In genomic region chr5:172243302-172243701, GRCh38 we compare ENCODE assay signal across 23 cellular contexts. TPM values are rescaled to one million over a fixed set of nuclear protein-coding genes. Genes with fewer than 3 reads are reported as not detected.
DNase-seq lines count a peak whose midpoint lies in the region; ATAC-seq and TF ChIP-seq lines count a peak whose summit lies in the region.
"Had no signal": no experiment of that assay in that cellular context is flagged by ENCODE, and none has a peak within 500 bp of the region (broad histone marks: within the 10 kb centered on the region; RNA-seq: fewer than 3 reads in every experiment).

No MANE protein-coding gene starts in this region.

- no peak overlapping the region for H3K4me3 Mint-ChIP-seq in activated CD8-positive, alpha-beta T cell treated with anti-CD3 and anti-CD28 coated beads for 36 hours
- H3K4me3 Mint-ChIP-seq in activated CD8-positive, alpha-beta T cell treated with anti-CD3 and anti-CD28 coated beads, Interleukin-2, amount 10 ng/mL, durations not matched to agents 7 days and 5 days: no peak overlapping the region
- no peak overlapping the region for H3K4me3 Mint-ChIP-seq in activated naive CD8-positive, alpha-beta T cell treated with anti-CD3 and anti-CD28 coated beads, Interleukin-2, amount 50 U/mL, for 24 hours
- no peak overlapping the region for H3K4me3 Mint-ChIP-seq in activated T-cell treated with anti-CD3 and anti-CD28 coated beads, Interleukin-2, amount 50 U/mL, for 24 hours
- H3K4me3 Mint-ChIP-seq: CD4-positive, alpha-beta memory T cell; GM23338; H9 had no signal

- POLR2A ChIA-PET in activated CD8-positive, alpha-beta T cell treated with anti-CD3 and anti-CD28 coated beads for 36 hours (lab: Charles Lee): interaction anchor here (2.2 kb wide), 1 partner anchor 8 kb away, joined by 5 read pairs; no protein-coding TSS in a partner anchor
- POLR2A ChIA-PET in activated CD8-positive, alpha-beta T cell treated with anti-CD3 and anti-CD28 coated beads, Interleukin-2, amount 10 ng/mL, durations not matched to agents 7 days and 5 days (lab: Charles Lee): no interaction called here

- no peak for TF ChIP-seq CTCF in activated CD8-positive, alpha-beta T cell treated with anti-CD3 and anti-CD28 coated beads for 36 hours (IDR thresholded peaks at IDR 0.05)

- intact Hi-C loops in activated CD8-positive, alpha-beta T cell treated with anti-CD3 and anti-CD28 coated beads for 36 hours (cut with micrococcal nuclease): no loop called here

- H3K36me3 Mint-ChIP-seq in activated CD8-positive, alpha-beta T cell treated with anti-CD3 and anti-CD28 coated beads for 36 hours (ENCODE audit: low read depth): peaks cover 6% of the 10 kb centered on the region
- H3K36me3 Mint-ChIP-seq in activated CD8-positive, alpha-beta T cell treated with anti-CD3 and anti-CD28 coated beads, Interleukin-2, amount 10 ng/mL, durations not matched to agents 7 days and 5 days (ENCODE audit: low read depth): peaks cover 21% of the 10 kb centered on the region
- H3K36me3 Mint-ChIP-seq in activated naive CD8-positive, alpha-beta T cell treated with anti-CD3 and anti-CD28 coated beads, Interleukin-2, amount 50 U/mL, for 24 hours (ENCODE audit: low read depth): peaks cover 8% of the 10 kb centered on the region
- peaks cover 4% of the 10 kb centered on the region for H3K36me3 Mint-ChIP-seq in activated T-cell treated with anti-CD3 and anti-CD28 coated beads, Interleukin-2, amount 50 U/mL, for 24 hours (ENCODE audit: low read depth)

- peak; percentile 61 for DNase-seq in activated CD8-positive, alpha-beta T cell treated with anti-CD3 and anti-CD28 coated beads for 36 hours
- no peak for DNase-seq in activated CD8-positive, alpha-beta T cell treated with anti-CD3 and anti-CD28 coated beads, Interleukin-2, amount 10 ng/mL, durations not matched to agents 7 days and 5 days
- peak; percentile 17 for DNase-seq in stimulated activated CD4-positive, alpha-beta T cell treated with anti-CD3 and anti-CD28 coated beads, Interleukin-4, amount 100 ng/mL, for 24 hours
- no peak for DNase-seq in stimulated activated CD4-positive, alpha-beta T cell treated with anti-CD3 and anti-CD28 coated beads, Interleukin-4, amount 100 ng/mL, for 4 hours
- DNase-seq in activated naive CD8-positive, alpha-beta T cell treated with anti-CD3 and anti-CD28 coated beads, Interleukin-2, amount 50 U/mL, for 24 hours: peak; percentile 27
- no peak for DNase-seq in activated T-cell treated with anti-CD3 and anti-CD28 coated beads, Interleukin-2, amount 50 U/mL, for 24 hours
- DNase-seq: C1 segment of cervical spinal cord; CD4-positive, alpha-beta memory T cell; COR-L47; H9; NCI-H1048; NCI-H1417; NCI-H1694; NCI-H2029 treated with DMSO at 0.1 percent for 48 hours; NCI-H446 treated with DMSO at 0.1 percent for 48 hours; NCI-H526; NCI-H82; NK-92 treated with Interleukin-12 subunit alpha and Interleukin-12 subunit beta, amount 100 ng/mL, for 24 hours; PC-3 had no signal

- H3K4me1 Mint-ChIP-seq in activated CD8-positive, alpha-beta T cell treated with anti-CD3 and anti-CD28 coated beads for 36 hours (ENCODE audit: low read depth): peaks cover 24% of the 10 kb centered on the region
- H3K4me1 Mint-ChIP-seq in activated CD8-positive, alpha-beta T cell treated with anti-CD3 and anti-CD28 coated beads, Interleukin-2, amount 10 ng/mL, durations not matched to agents 7 days and 5 days (ENCODE audit: low read depth): peaks cover 14% of the 10 kb centered on the region
- peaks cover 22% of the 10 kb centered on the region for H3K4me1 Mint-ChIP-seq in activated naive CD8-positive, alpha-beta T cell treated with anti-CD3 and anti-CD28 coated beads, Interleukin-2, amount 50 U/mL, for 24 hours
- peaks cover 19% of the 10 kb centered on the region for H3K4me1 Mint-ChIP-seq in activated T-cell treated with anti-CD3 and anti-CD28 coated beads, Interleukin-2, amount 50 U/mL, for 24 hours (ENCODE audit: low read depth)

- peak; percentile 39 for ATAC-seq in activated CD8-positive, alpha-beta T cell treated with anti-CD3 and anti-CD28 coated beads for 36 hours
- no peak for ATAC-seq in activated CD8-positive, alpha-beta T cell treated with anti-CD3 and anti-CD28 coated beads, Interleukin-2, amount 10 ng/mL, durations not matched to agents 7 days and 5 days
- no peak for ATAC-seq in activated naive CD8-positive, alpha-beta T cell treated with anti-CD3 and anti-CD28 coated beads, Interleukin-2, amount 50 U/mL, for 24 hours
- no peak for ATAC-seq in GM21723 (IDR thresholded peaks at IDR 0.05; ENCODE audit: unreplicated experiment)
- ATAC-seq: A549, GM23338, PC-3 had no signal

- H3K27ac Mint-ChIP-seq in activated CD8-positive, alpha-beta T cell treated with anti-CD3 and anti-CD28 coated beads for 36 hours: no peak overlapping the region
- H3K27ac Mint-ChIP-seq in activated CD8-positive, alpha-beta T cell treated with anti-CD3 and anti-CD28 coated beads, Interleukin-2, amount 10 ng/mL, durations not matched to agents 7 days and 5 days: no peak overlapping the region
- no peak overlapping the region for H3K27ac Mint-ChIP-seq in activated naive CD8-positive, alpha-beta T cell treated with anti-CD3 and anti-CD28 coated beads, Interleukin-2, amount 50 U/mL, for 24 hours
- H3K27ac Mint-ChIP-seq in activated T-cell treated with anti-CD3 and anti-CD28 coated beads, Interleukin-2, amount 50 U/mL, for 24 hours: no peak overlapping the region
- H3K27ac Mint-ChIP-seq: CD4-positive, alpha-beta memory T cell; GM23338; H9 had no signal

- peaks cover 1% of the 10 kb centered on the region for H3K9me3 Mint-ChIP-seq in activated CD8-positive, alpha-beta T cell treated with anti-CD3 and anti-CD28 coated beads for 36 hours
- no peaks in the 10 kb centered on the region for H3K9me3 Mint-ChIP-seq in activated CD8-positive, alpha-beta T cell treated with anti-CD3 and anti-CD28 coated beads, Interleukin-2, amount 10 ng/mL, durations not matched to agents 7 days and 5 days (ENCODE audit: insufficient read depth)
- peaks cover 4% of the 10 kb centered on the region for H3K9me3 Mint-ChIP-seq in activated naive CD8-positive, alpha-beta T cell treated with anti-CD3 and anti-CD28 coated beads, Interleukin-2, amount 50 U/mL, for 24 hours
- no peaks in the 10 kb centered on the region for H3K9me3 Mint-ChIP-seq in activated T-cell treated with anti-CD3 and anti-CD28 coated beads, Interleukin-2, amount 50 U/mL, for 24 hours
- H3K9me3 Mint-ChIP-seq: GM23338, H9 had no signal

- CTCF ChIA-PET in activated CD8-positive, alpha-beta T cell treated with anti-CD3 and anti-CD28 coated beads for 36 hours (lab: Charles Lee): no interaction called here
- CTCF ChIA-PET in activated CD8-positive, alpha-beta T cell treated with anti-CD3 and anti-CD28 coated beads, Interleukin-2, amount 10 ng/mL, durations not matched to agents 7 days and 5 days (lab: Charles Lee): no interaction called here

- no peaks in the 10 kb centered on the region for H3K27me3 Mint-ChIP-seq in activated CD8-positive, alpha-beta T cell treated with anti-CD3 and anti-CD28 coated beads for 36 hours
- no peaks in the 10 kb centered on the region for H3K27me3 Mint-ChIP-seq in activated CD8-positive, alpha-beta T cell treated with anti-CD3 and anti-CD28 coated beads, Interleukin-2, amount 10 ng/mL, durations not matched to agents 7 days and 5 days (ENCODE audit: low read depth)
- no peaks in the 10 kb centered on the region for H3K27me3 Mint-ChIP-seq in activated naive CD8-positive, alpha-beta T cell treated with anti-CD3 and anti-CD28 coated beads, Interleukin-2, amount 50 U/mL, for 24 hours
- H3K27me3 Mint-ChIP-seq in activated T-cell treated with anti-CD3 and anti-CD28 coated beads, Interleukin-2, amount 50 U/mL, for 24 hours: no peaks in the 10 kb centered on the region
- H3K27me3 Mint-ChIP-seq: CD4-positive, alpha-beta memory T cell had no signal

RNA-seq across cellular contexts. Expression of gene UBTD2, which starts 40.3 kb away (rescaled TPM):
- total RNA-seq in activated CD8-positive, alpha-beta T cell treated with anti-CD3 and anti-CD28 coated beads for 36 hours: 1 to 10 TPM; 7.9 to 8.3 TPM
- total RNA-seq in activated CD8-positive, alpha-beta T cell treated with anti-CD3 and anti-CD28 coated beads, Interleukin-2, amount 10 ng/mL, durations not matched to agents 7 days and 5 days: 10 to 100 TPM; 12.0 to 12.8 TPM

RNA-seq across cellular contexts. Expression of gene EFCAB9, which starts 49.3 kb away (rescaled TPM):
- total RNA-seq in activated CD8-positive, alpha-beta T cell treated with anti-CD3 and anti-CD28 coated beads for 36 hours: not detected
- total RNA-seq in activated CD8-positive, alpha-beta T cell treated with anti-CD3 and anti-CD28 coated beads, Interleukin-2, amount 10 ng/mL, durations not matched to agents 7 days and 5 days: not detected
- total RNA-seq: CD4-positive, alpha-beta memory T cell; GM23338; H9; HT-29; PC-3 had no signal

RNA-seq across cellular contexts. Expression of gene STK10, which starts 55.3 kb away (rescaled TPM):
- total RNA-seq in activated CD8-positive, alpha-beta T cell treated with anti-CD3 and anti-CD28 coated beads for 36 hours: 100 to 1,000 TPM; 142 to 143 TPM
- total RNA-seq in activated CD8-positive, alpha-beta T cell treated with anti-CD3 and anti-CD28 coated beads, Interleukin-2, amount 10 ng/mL, durations not matched to agents 7 days and 5 days: 100 to 1,000 TPM; 294 to 299 TPM

Comparison
In these comparisons a context has a peak if more than half of its experiments do, and no peak if none do; other contexts are left out.
1. DNase-seq: peak in activated CD8-positive, alpha-beta T cell treated with anti-CD3 and anti-CD28 coated beads for 36 hours (single experiment), stimulated activated CD4-positive, alpha-beta T cell treated with anti-CD3 and anti-CD28 coated beads, Interleukin-4, amount 100 ng/mL, for 24 hours (single experiment) and activated naive CD8-positive, alpha-beta T cell treated with anti-CD3 and anti-CD28 coated beads, Interleukin-2, amount 50 U/mL, for 24 hours (single experiment); none in activated CD8-positive, alpha-beta T cell treated with anti-CD3 and anti-CD28 coated beads, Interleukin-2, amount 10 ng/mL, durations not matched to agents 7 days and 5 days (single experiment), stimulated activated CD4-positive, alpha-beta T cell treated with anti-CD3 and anti-CD28 coated beads, Interleukin-4, amount 100 ng/mL, for 4 hours (0 of 2) and activated T-cell treated with anti-CD3 and anti-CD28 coated beads, Interleukin-2, amount 50 U/mL, for 24 hours (single experiment).